ENCODE assay signal across 10 cellular contexts in the genomic region with DNA sequence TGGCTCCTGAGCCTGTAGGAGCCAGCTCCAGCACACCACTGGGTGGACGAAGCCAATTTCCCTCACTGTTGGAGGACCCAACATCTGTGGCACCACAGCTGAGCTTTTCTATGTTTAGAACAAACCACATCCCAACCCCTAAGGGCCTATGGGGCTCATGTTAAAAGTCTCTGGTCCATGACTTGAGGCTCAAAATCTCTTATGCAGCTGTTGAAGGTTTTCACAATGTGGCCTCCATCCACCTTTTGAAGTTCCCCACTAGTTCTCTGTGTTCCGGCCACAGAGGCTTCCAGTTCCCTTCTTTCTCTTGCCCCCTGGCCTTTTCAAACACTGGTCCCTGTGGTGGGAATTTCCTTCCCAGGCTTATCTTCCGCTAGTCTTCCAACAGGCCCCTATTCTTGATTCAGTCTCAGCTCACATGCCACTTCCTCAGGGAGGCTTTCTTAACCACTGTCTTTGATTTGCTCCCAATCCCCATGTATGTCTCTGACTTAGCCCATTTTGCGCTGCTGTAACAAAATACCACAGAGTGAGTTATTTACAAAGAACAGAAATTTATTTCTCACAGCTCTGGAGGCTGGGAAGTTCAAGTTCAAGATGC. TPM values are rescaled to one million over a fixed set of nuclear protein-coding genes. Genes with fewer than 3 reads are reported as not detected.
DNase-seq lines count a peak whose midpoint lies in the region; ATAC-seq and TF ChIP-seq lines count a peak whose summit lies in the region.
"Had no signal": no experiment of that assay in that cellular context is flagged by ENCODE, and none has a peak within 500 bp of the region (broad histone marks: within the 10 kb centered on the region; RNA-seq: fewer than 3 reads in every experiment).

No MANE protein-coding gene starts in this region.

- peaks cover 7 to 8% of the 10 kb centered on the region in 2 donors for H3K4me1 ChIP-seq in adrenal gland (replicated peaks in 1 of 2)
- H3K4me1 ChIP-seq: parathyroid adenoma had no signal

- 81 to 86% (median 83%) methylated on average over 4 of the region's 4 CpGs for WGBS in adrenal gland, 4 donors

- no peaks in the 10 kb centered on the region for H3K27me3 Mint-ChIP-seq in naive B cell

- no peak for TF ChIP-seq CTCF in adrenal gland (IDR thresholded peaks at IDR 0.05)

- H3K9me3 ChIP-seq in adrenal gland (replicated peaks in 1 of 3) = no peaks in the 10 kb centered on the region

- H3K36me3 Mint-ChIP-seq in naive B cell = no peaks in the 10 kb centered on the region

- H3K36me3 ChIP-seq in adrenal gland (replicated peaks in 1 of 2) = no peaks in the 10 kb centered on the region
- H3K36me3 ChIP-seq: WERI-Rb-1 had no signal

- peaks cover 58 to 69% (median 62%) of the 10 kb centered on the region in 3 donors for H3K4me1 Mint-ChIP-seq in naive B cell

- DNase-seq in NOMO-1 treated with DMSO at 0.1 percent for 48 hours (lab: John Stamatoyannopoulos, UW; ENCODE audit: unreplicated experiment) (peak; percentile 47), naive B cell (peak; percentile 73), mucosa of gallbladder (ENCODE audit: low spot score) (no peak), LoVo (ENCODE audit: low spot score) (no peak), adrenal gland (no peak)
- DNase-seq: WERI-Rb-1 had no signal

- ATAC-seq in GM19035 (IDR thresholded peaks at IDR 0.05; ENCODE audit: unreplicated experiment) = peak; percentile 37
- ATAC-seq in HG02798 (IDR thresholded peaks at IDR 0.05; ENCODE audit: poor library complexity, unreplicated experiment) = peak; percentile 49
- ATAC-seq in naive B cell (ENCODE audit: low read depth in 2 of 2) = peak; percentile 40 to 50

- no peak overlapping the region for H3K4me3 ChIP-seq in adrenal gland

- peaks cover 0 to 3% (median 0%) of the 10 kb centered on the region in 7 donors for H3K9me3 Mint-ChIP-seq in naive B cell

- TF ChIP-seq POLR2A in adrenal gland (IDR thresholded peaks at IDR 0.05) = no peak

- no peak overlapping the region for H3K27ac ChIP-seq in adrenal gland
- H3K27ac ChIP-seq: parathyroid adenoma, WERI-Rb-1 had no signal

- H3K27me3 ChIP-seq in adrenal gland = no peaks in the 10 kb centered on the region

- peak overlapping the region; percentile 63 to 97 (median 83) for H3K4me3 Mint-ChIP-seq in naive B cell

- intact Hi-C loops in adrenal gland (cut with DNase I) = no loop called here

- peak overlapping the region; percentile 67 to 99 (median 98) for H3K27ac Mint-ChIP-seq in naive B cell

RNA-seq across cellular contexts. Expression of a gene that starts 4.0 kb away (rescaled TPM):
- 10 to 100 TPM in 5 of 6 donors, 1 to 10 TPM in 1; 7.4 to 17.2 (median 12.7) TPM for polyA plus RNA-seq in naive B cell (ENCODE audit: low read depth in 6 of 6)
- total RNA-seq in mucosa of gallbladder = 11.2 TPM
- 10 to 100 TPM in 1 of 8 donors, 1 to 10 TPM in 7; 2.0 to 11.5 (median 4.3) TPM for total RNA-seq in adrenal gland
- polyA plus RNA-seq in adrenal gland = 1 to 10 TPM; 1.8 to 4.0 (median 2.7) TPM
- total RNA-seq: endothelial cell of umbilical vein had no signal

RNA-seq across cellular contexts. Expression of a gene that starts 48.1 kb away (rescaled TPM):
- not detected for polyA plus RNA-seq in naive B cell (ENCODE audit: low read depth in 6 of 6)
- total RNA-seq in mucosa of gallbladder = 11.6 TPM
- total RNA-seq in adrenal gland = under 1 TPM in 6 of 8 donors, not detected in 2; 0.18 to 0.76 (median 0.41) TPM
- polyA plus RNA-seq in adrenal gland = under 1 TPM; 0.13 to 0.73 (median 0.24) TPM
- total RNA-seq: endothelial cell of umbilical vein had no signal
- polyA plus RNA-seq: endothelial cell of umbilical vein had no signal

Comparison
In these comparisons a context has a peak if more than half of its experiments do, and no peak if none do; other contexts are left out.
1. DNase-seq: peak in NOMO-1 treated with DMSO at 0.1 percent for 48 hours (single experiment) and naive B cell (single experiment); none in mucosa of gallbladder (single experiment), LoVo (single experiment) and adrenal gland (0 of 7).
2. Peak in every context shown above with its lines, with median percentiles within 50 percentile points of each other: ATAC-seq.